ENCODE assay signal across 13 cellular contexts in genomic region chr3:117630885-117631284, GRCh38.
DNase-seq lines count a peak whose midpoint lies in the region; ATAC-seq lines count a peak whose summit lies in the region.
"Had no signal": no experiment of that assay in that cellular context is flagged by ENCODE, and none has a peak within 500 bp of the region (broad histone marks: within the 10 kb centered on the region; RNA-seq: fewer than 3 reads in every experiment).

No MANE protein-coding gene starts in this region.

- H3K9me3 ChIP-seq in GM23248 (ENCODE audit: low read depth), result no peaks in the 10 kb centered on the region
- H3K9me3 ChIP-seq: lower lobe of right lung, neutrophil, tibial nerve had no signal

- no peak overlapping the region for H3K4me3 ChIP-seq in GM23248
- H3K4me3 ChIP-seq: lower lobe of right lung, tibial nerve had no signal

- intact Hi-C loops in cardiac septum (cut with DNase I), result no loop called here

- DNase-seq in NCI-H1417 (lab: John Stamatoyannopoulos, UW) (peak in 2 of 3 experiments; percentile 14 to 76), NCI-H1417 treated with DMSO at 0.1 percent for 48 hours (lab: John Stamatoyannopoulos, UW) (no peak), NCI-H524 treated with DMSO at 0.1 percent for 48 hours (lab: John Stamatoyannopoulos, UW) (peak; percentile 34), myocyte (ENCODE audit: low read depth) (peak; percentile 64), mesenteric fat pad (ENCODE audit: low spot score) (no peak), cardiac septum (ENCODE audit: low spot score) (no peak), GM23248 (no peak)
- DNase-seq: activated CD4-positive, alpha-beta T cell treated with anti-CD3 and anti-CD28 coated beads for 4 hours; COR-L47; lower lobe of right lung had no signal

- WGBS in GM23248 (ENCODE audit: low coverage in 1 of 2, low lambda C conversion rate in 2 of 2, missing lambda C conversion rate in 2 of 2), 2 experiments, result 0% methylated on average over 1 of the region's 1 CpG

- no peak overlapping the region for H3K9ac ChIP-seq in GM23248

- no peaks in the 10 kb centered on the region for H3F3A ChIP-seq in GM23248 (ENCODE audit: insufficient read depth)

- H3K79me2 ChIP-seq in GM23248 (ENCODE audit: insufficient read depth), result no peaks in the 10 kb centered on the region

- H4K20me1 ChIP-seq in GM23248 (ENCODE audit: insufficient read depth), result no peaks in the 10 kb centered on the region

- H2AFZ ChIP-seq in GM23248, result no peak overlapping the region

- in situ Hi-C loops in GM23248 (cut with MboI), result no loop called here

- no peaks in the 10 kb centered on the region for H3K36me3 ChIP-seq in GM23248 (ENCODE audit: low read depth)
- H3K36me3 ChIP-seq: lower lobe of right lung, neutrophil, tibial nerve had no signal

- no peak overlapping the region for H3K27ac ChIP-seq in GM23248
- H3K27ac ChIP-seq: lower lobe of right lung, neutrophil, tibial nerve had no signal

- no peaks in the 10 kb centered on the region for H3K27me3 ChIP-seq in GM23248 (replicated peaks; ENCODE audit: insufficient read depth)
- H3K27me3 ChIP-seq: neutrophil, tibial nerve had no signal

- no peak overlapping the region for H3K4me2 ChIP-seq in GM23248 (ENCODE audit: unreplicated experiment)

- H3K4me1 ChIP-seq in GM23248 (ENCODE audit: insufficient read depth), result peaks cover 11% of the 10 kb centered on the region

- ATAC-seq in HG03139 (IDR thresholded peaks at IDR 0.05; ENCODE audit: unreplicated experiment), result peak; percentile 10
- ATAC-seq: lower lobe of right lung had no signal

- H3K9me2 ChIP-seq in GM23248 (ENCODE audit: insufficient read depth), result no peaks in the 10 kb centered on the region

Comparison
In these comparisons a context has a peak if more than half of its experiments do, and no peak if none do; other contexts are left out.
1. DNase-seq: peak in NCI-H1417 (2 of 3), NCI-H524 treated with DMSO at 0.1 percent for 48 hours (single experiment) and myocyte (single experiment); none in NCI-H1417 treated with DMSO at 0.1 percent for 48 hours (single experiment), mesenteric fat pad (single experiment), cardiac septum (single experiment) and GM23248 (single experiment).